9 cellular contexts compared by ENCODE assay signal in the genomic region with DNA sequence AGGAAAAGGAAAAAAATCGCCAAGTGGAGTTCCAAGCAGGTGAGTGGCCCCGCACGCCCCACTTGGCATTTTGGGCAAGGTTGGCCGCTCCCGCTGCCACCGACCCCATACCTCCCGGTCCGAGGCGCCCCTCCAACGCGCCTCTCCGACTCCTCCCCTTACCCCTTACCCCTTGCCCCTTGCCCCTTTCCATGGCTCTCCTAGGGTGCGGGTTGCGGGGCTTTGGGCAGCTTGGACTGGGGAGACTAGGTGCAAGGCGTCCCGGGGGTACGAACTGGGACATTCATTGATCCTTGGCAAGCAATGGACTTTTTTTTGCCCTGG. TPM values are rescaled to one million over a fixed set of nuclear protein-coding genes. Genes with fewer than 3 reads are reported as not detected.
DNase-seq lines count a peak whose midpoint lies in the region; ATAC-seq and TF ChIP-seq lines count a peak whose summit lies in the region.
"Had no signal": no experiment of that assay in that cellular context is flagged by ENCODE, and none has a peak within 500 bp of the region (broad histone marks: within the 10 kb centered on the region; RNA-seq: fewer than 3 reads in every experiment).

No MANE protein-coding gene starts in this region.

- CTCF ChIA-PET in activated naive CD4-positive, alpha-beta T cell treated with anti-CD3 and anti-CD28 coated beads for 36 hours (lab: Charles Lee) = no interaction called here
- CTCF ChIA-PET in OCI-LY7 (lab: Charles Lee; ENCODE audit: unreplicated experiment) = no interaction called here

- H3K9me2 ChIP-seq in OCI-LY7 (ENCODE audit: insufficient read depth, low read length) = no peaks in the 10 kb centered on the region

- no peak for ATAC-seq in activated naive CD4-positive, alpha-beta T cell treated with anti-CD3 and anti-CD28 coated beads, Interleukin-2, amount 50 U/mL, for 72 hours

- peaks cover 3% of the 10 kb centered on the region for H3K4me1 Mint-ChIP-seq in activated naive CD4-positive, alpha-beta T cell treated with anti-CD3 and anti-CD28 coated beads for 36 hours (ENCODE audit: low read depth)
- H3K4me1 Mint-ChIP-seq in type B pancreatic cell (ENCODE audit: unreplicated experiment) = peaks cover 12% of the 10 kb centered on the region

- H3K27ac Mint-ChIP-seq in activated naive CD4-positive, alpha-beta T cell treated with anti-CD3 and anti-CD28 coated beads for 36 hours = no peak overlapping the region
- H3K27ac Mint-ChIP-seq in activated naive CD4-positive, alpha-beta T cell treated with anti-CD3 and anti-CD28 coated beads, Interleukin-2, amount 50 U/mL, for 72 hours = no peak overlapping the region
- H3K27ac Mint-ChIP-seq in type B pancreatic cell = peak overlapping the region; percentile 26

- WGBS in mesodermal cell (ENCODE audit: insufficient coverage in 2 of 2), 2 experiments = no CpG with 5 or more reads among the region's 17 CpGs

- TF ChIP-seq CTCF in coronary artery (IDR thresholded peaks at IDR 0.05) = no peak
- no peak for TF ChIP-seq CTCF in type B pancreatic cell (conservative IDR thresholded peaks at IDR 0.05)
- TF ChIP-seq CTCF in OCI-LY7 (conservative IDR thresholded peaks at IDR 0.05; ENCODE audit: low read length) = no peak

- H3K4me3 ChIP-seq in coronary artery (peak overlapping the region; percentile 77), mesodermal cell (ENCODE audit: extremely low read depth, insufficient read depth, low read length, poor library complexity, severe bottlenecking) (peak overlapping the region; percentile 50), OCI-LY7 (ENCODE audit: low read depth, low read length, poor library complexity, severe bottlenecking) (no peak overlapping the region)

- no peaks in the 10 kb centered on the region for H3K36me3 Mint-ChIP-seq in activated naive CD4-positive, alpha-beta T cell treated with anti-CD3 and anti-CD28 coated beads for 36 hours (ENCODE audit: low read depth)
- no peaks in the 10 kb centered on the region for H3K36me3 Mint-ChIP-seq in activated naive CD4-positive, alpha-beta T cell treated with anti-CD3 and anti-CD28 coated beads, Interleukin-2, amount 50 U/mL, for 72 hours
- H3K36me3 Mint-ChIP-seq in type B pancreatic cell = no peaks in the 10 kb centered on the region

- H3K9me3 ChIP-seq in mesodermal cell (ENCODE audit: control insufficient read depth, low read length) (no peaks in the 10 kb centered on the region), OCI-LY7 (ENCODE audit: low read length) (no peaks in the 10 kb centered on the region)

- H2AFZ ChIP-seq in OCI-LY7 (ENCODE audit: low read length) = no peak overlapping the region

- no peaks in the 10 kb centered on the region for H3K9me3 Mint-ChIP-seq in activated naive CD4-positive, alpha-beta T cell treated with anti-CD3 and anti-CD28 coated beads for 36 hours
- no peaks in the 10 kb centered on the region for H3K9me3 Mint-ChIP-seq in activated naive CD4-positive, alpha-beta T cell treated with anti-CD3 and anti-CD28 coated beads, Interleukin-2, amount 50 U/mL, for 72 hours
- H3K9me3 Mint-ChIP-seq in type B pancreatic cell = no peaks in the 10 kb centered on the region

- BruUV-seq in OCI-LY7 (replicated peaks; lab: Mats Ljungman, UMichigan) = no TSS peak

- peak overlapping the region; percentile 52 for H3K4me3 Mint-ChIP-seq in activated naive CD4-positive, alpha-beta T cell treated with anti-CD3 and anti-CD28 coated beads for 36 hours
- peak overlapping the region; percentile 87 for H3K4me3 Mint-ChIP-seq in type B pancreatic cell

- POLR2A ChIA-PET in OCI-LY7 (lab: Charles Lee) = no interaction called here

- no peak overlapping the region for H3K4me2 ChIP-seq in OCI-LY7 (ENCODE audit: low read length)

- H4K20me1 ChIP-seq in OCI-LY7 (ENCODE audit: insufficient read depth, low read length) = no peaks in the 10 kb centered on the region

- H3K4me1 ChIP-seq in mesodermal cell (ENCODE audit: control insufficient read depth, insufficient read depth, low read length, poor library complexity, severe bottlenecking) (peaks cover 2% of the 10 kb centered on the region), OCI-LY7 (ENCODE audit: insufficient read depth, low read length, poor library complexity, severe bottlenecking) (no peaks in the 10 kb centered on the region)

- peaks cover 18% of the 10 kb centered on the region for H3K27me3 Mint-ChIP-seq in activated naive CD4-positive, alpha-beta T cell treated with anti-CD3 and anti-CD28 coated beads for 36 hours (ENCODE audit: low read depth)
- peaks cover 3% of the 10 kb centered on the region for H3K27me3 Mint-ChIP-seq in type B pancreatic cell

- DNase-seq in activated naive CD4-positive, alpha-beta T cell treated with anti-CD3 and anti-CD28 coated beads for 36 hours = no peak
- no peak for DNase-seq in activated naive CD4-positive, alpha-beta T cell treated with anti-CD3 and anti-CD28 coated beads, Interleukin-2, amount 50 U/mL, for 72 hours (ENCODE audit: low spot score in 2 of 2)
- DNase-seq in coronary artery (ENCODE audit: low spot score) (no peak), type B pancreatic cell (ENCODE audit: extremely low spot score, unreplicated experiment) (no peak), OCI-LY7 (ENCODE audit: low spot score) (no peak), CD1c-positive myeloid dendritic cell (ENCODE audit: extremely low spot score) (no peak), HK-2 (ENCODE audit: unreplicated experiment) (no peak)
- DNase-seq: NCI-H2081 treated with DMSO at 0.1 percent for 48 hours had no signal

- intact Hi-C loops in activated naive CD4-positive, alpha-beta T cell treated with anti-CD3 and anti-CD28 coated beads for 36 hours (cut with micrococcal nuclease) = no loop called here
- intact Hi-C loops in OCI-LY7 (cut with micrococcal nuclease; ENCODE audit: unreplicated experiment) = no loop called here

- no peaks in the 10 kb centered on the region for H3K79me2 ChIP-seq in OCI-LY7 (ENCODE audit: insufficient read depth, low read depth, low read length)

- peak overlapping the region in 1 of 2 donors; percentile 88 for H3K27ac ChIP-seq in coronary artery
- no peak overlapping the region for H3K27ac ChIP-seq in mesodermal cell (ENCODE audit: low read depth, low read length, severe bottlenecking)
- H3K27ac ChIP-seq in OCI-LY7 (ENCODE audit: low read depth, low read length, poor library complexity, severe bottlenecking) = no peak overlapping the region

- no peaks in the 10 kb centered on the region for H3K36me3 ChIP-seq in mesodermal cell (ENCODE audit: control insufficient read depth, insufficient read depth, low read length)
- H3K36me3 ChIP-seq in OCI-LY7 (ENCODE audit: insufficient read depth, low read length) = no peaks in the 10 kb centered on the region

RNA-seq across cellular contexts. Expression of gene SLC16A2, which starts 0.7 kb away (rescaled TPM):
- under 1 TPM; 0.19 to 0.30 TPM for total RNA-seq in activated naive CD4-positive, alpha-beta T cell treated with anti-CD3 and anti-CD28 coated beads for 36 hours
- total RNA-seq in activated naive CD4-positive, alpha-beta T cell treated with anti-CD3 and anti-CD28 coated beads, Interleukin-2, amount 50 U/mL, for 72 hours = 1 to 10 TPM in 1 of 2 donors, under 1 TPM in 1; 0.60 to 2.2 TPM
- polyA plus RNA-seq in mesodermal cell (2013, experiment 1 of 2) = 15.5 TPM
- 14.6 TPM for polyA plus RNA-seq in mesodermal cell (2013, experiment 2 of 2)
- total RNA-seq in type B pancreatic cell (ENCODE audit: low replicate concordance) (10.0 and 17.0 TPM in 2 replicates), OCI-LY7 (2022) (not detected in 2 replicates)
- total RNA-seq in OCI-LY7 (2014; rRNA removed; shearing (Covaris generic)) = not detected in 2 replicates
